8 cellular contexts compared by ENCODE assay signal in the genomic region with DNA sequence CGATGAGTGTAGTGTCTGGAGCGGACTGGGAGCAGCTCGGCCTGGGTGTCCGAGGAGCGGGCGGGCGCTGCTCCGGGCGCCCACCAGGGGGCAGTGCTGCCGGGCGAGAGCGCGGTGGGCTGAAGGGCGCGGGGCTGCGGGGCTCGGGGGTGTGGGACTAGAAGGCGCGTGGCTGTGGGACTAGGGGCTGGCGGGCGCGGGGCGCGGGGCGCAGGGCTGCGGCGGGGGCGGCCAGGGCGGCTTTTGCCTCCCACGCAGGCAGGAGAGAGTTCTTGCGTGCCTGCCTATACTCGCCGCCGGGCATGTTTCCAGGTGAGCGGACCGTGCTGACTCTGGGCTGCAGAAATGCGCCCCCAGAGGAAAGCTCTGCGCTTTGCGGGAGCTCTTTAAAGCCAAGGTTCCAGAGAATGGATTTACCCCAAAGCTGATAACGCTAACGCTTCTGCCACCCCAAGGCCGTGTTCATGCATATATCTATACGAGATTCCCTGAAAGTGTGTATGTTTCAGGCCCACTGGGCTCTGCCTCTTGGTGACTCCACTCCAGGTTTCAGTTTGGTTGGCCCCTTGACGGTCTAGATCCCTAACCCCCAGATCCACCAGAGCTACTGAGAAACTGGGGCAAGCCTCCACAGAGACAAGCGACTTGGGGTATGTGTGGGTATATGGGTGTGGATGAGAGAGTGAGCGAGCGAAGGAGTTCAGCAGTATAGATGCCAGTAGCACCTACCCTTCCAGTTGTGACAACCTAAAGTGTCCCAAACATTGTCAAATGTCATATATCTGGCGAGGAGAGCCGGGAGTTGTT. TPM values are rescaled to one million over a fixed set of nuclear protein-coding genes. Genes with fewer than 3 reads are reported as not detected.
DNase-seq lines count a peak whose midpoint lies in the region; ATAC-seq and TF ChIP-seq lines count a peak whose summit lies in the region.

No MANE protein-coding gene starts in this region.

- H3K27me3 ChIP-seq in vagina = no peaks in the 10 kb centered on the region

- DNase-seq in DMS153 treated with DMSO at 0.1 percent for 48 hours (lab: John Stamatoyannopoulos, UW; ENCODE audit: unreplicated experiment) (peak; percentile 35), HuH-7 (ENCODE audit: low spot score) (peak; percentile 88), T-helper 17 cell (peak; percentile 57 to 69 (median 65)), hippocampal formation (lab: John Stamatoyannopoulos, UW) (peak; percentile 21 to 80), retina (peak; percentile 77), vagina (ENCODE audit: extremely low spot score in 2 of 2) (no peak)

- H3K4me1 ChIP-seq in vagina = peaks cover 9% of the 10 kb centered on the region

- H3K36me3 ChIP-seq in vagina = no peaks in the 10 kb centered on the region

- H3K4me1 Mint-ChIP-seq in T-helper 17 cell = peaks cover 9% of the 10 kb centered on the region

- peak overlapping the region; percentile 93 for H3K4me3 Mint-ChIP-seq in T-helper 17 cell

- ATAC-seq in GM21528 (IDR thresholded peaks at IDR 0.05; ENCODE audit: low FRiP score, unreplicated experiment) (peak; percentile 96), T-helper 17 cell (peak; percentile 94)

- H3K4me3 ChIP-seq in vagina = peak overlapping the region; percentile 47 to 76

- H3K9me3 ChIP-seq in T-helper 17 cell (ENCODE audit: control insufficient read depth, low read length, poor library complexity, severe bottlenecking) (no peaks in the 10 kb centered on the region), vagina (no peaks in the 10 kb centered on the region)

- intact Hi-C loops in vagina (cut with DNase I) = no loop called here

- peak overlapping the region; percentile 81 for H3K27ac ChIP-seq in angular gyrus (ENCODE audit: low read depth, low read length)
- peak overlapping the region; percentile 33 for H3K27ac ChIP-seq in vagina

- peak overlapping the region; percentile 45 for H3K27ac Mint-ChIP-seq in T-helper 17 cell

- TF ChIP-seq POLR2A in vagina (IDR thresholded peaks at IDR 0.05) = no peak

- peak in 2 of 3 experiments; percentile 41 to 56 for TF ChIP-seq CTCF in vagina (IDR thresholded peaks at IDR 0.05)

- no peaks in the 10 kb centered on the region for H3K36me3 Mint-ChIP-seq in T-helper 17 cell (ENCODE audit: low read depth)

- H3K27me3 Mint-ChIP-seq in T-helper 17 cell = no peaks in the 10 kb centered on the region

RNA-seq across cellular contexts. Expression of a gene that starts 56.2 kb away (rescaled TPM):
- 1 to 10 TPM; 1.8 to 7.8 TPM for total RNA-seq in T-helper 17 cell
- total RNA-seq in vagina = 3.9 TPM

Comparison
In these comparisons a context has a peak if more than half of its experiments do, and no peak if none do; other contexts are left out.
1. DNase-seq: peak in DMS153 treated with DMSO at 0.1 percent for 48 hours (single experiment), HuH-7 (single experiment), T-helper 17 cell (3 of 3), hippocampal formation (2 of 2) and retina (single experiment); none in vagina (0 of 2).